ENCODE assay signal across 14 cellular contexts in the genomic region with DNA sequence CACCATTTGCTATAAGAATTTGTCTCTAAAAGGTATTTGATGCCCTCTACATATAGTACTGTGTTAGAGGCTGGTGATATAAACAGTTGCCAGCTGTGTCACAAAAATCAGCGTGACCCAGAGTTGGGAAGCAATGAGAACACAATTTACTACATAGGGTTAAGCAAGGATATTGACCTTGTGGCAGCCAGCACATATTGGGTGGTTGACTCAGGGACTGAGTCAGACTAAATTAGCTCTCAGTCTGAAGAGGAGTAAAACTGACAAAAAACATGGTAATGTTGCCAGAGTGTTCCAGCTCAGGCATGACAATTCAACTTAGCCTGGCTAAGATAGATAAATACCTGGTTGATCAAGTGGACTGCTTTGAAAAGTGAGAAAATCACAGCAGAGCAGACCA.
DNase-seq lines count a peak whose midpoint lies in the region; ATAC-seq, FAIRE-seq and TF ChIP-seq lines count a peak whose summit lies in the region.
"Had no signal": no experiment of that assay in that cellular context is flagged by ENCODE, and none has a peak within 500 bp of the region (broad histone marks: within the 10 kb centered on the region; RNA-seq: fewer than 3 reads in every experiment).

No MANE protein-coding gene starts in this region.

- DNase-seq in HCEC 1CT (peak; percentile 94), adrenal gland (peak in 4 of 7 donors; percentile 20 to 26 (median 25)), glomerular visceral epithelial cell (ENCODE audit: extremely low spot score) (peak; percentile 65), superior temporal gyrus (ENCODE audit: extremely low spot score) (no peak), D721Med (ENCODE audit: insufficient read length, low spot score) (no peak), NCI-H1048 (lab: John Stamatoyannopoulos, UW) (no peak)
- DNase-seq: BE2C, cerebellar nuclear complex, glutamatergic neuron, NCI-H524, psoas muscle, substantia nigra had no signal

- peak overlapping the region; percentile 54 for H3K27ac ChIP-seq in ACC112 (ENCODE audit: low read depth, low read length)
- H3K27ac ChIP-seq in adrenal gland, result no peak overlapping the region
- H3K27ac ChIP-seq: psoas muscle had no signal

- WGBS in adrenal gland, 4 donors, result 31 to 57% (median 38%) methylated on average over 1 of the region's 1 CpG

- H3K9me3 ChIP-seq in adrenal gland (replicated peaks in 1 of 3), result no peaks in the 10 kb centered on the region
- H3K9me3 ChIP-seq: BE2C, psoas muscle had no signal

- no peaks in the 10 kb centered on the region for H3K79me2 ChIP-seq in ACC112 (ENCODE audit: control insufficient read depth, insufficient read depth, low read length, unreplicated experiment)

- H3K4me3 ChIP-seq in ACC112 (ENCODE audit: low read depth, low read length), result peak overlapping the region; percentile 52; the same call in 1 of the 2 replicates
- no peak overlapping the region for H3K4me3 ChIP-seq in adrenal gland
- H3K4me3 ChIP-seq: psoas muscle had no signal

- FAIRE-seq in D721Med (lab: Jason Lieb, UNC), result no peak

- intact Hi-C loops in adrenal gland (cut with DNase I), result no loop called here

- H3K4me1 ChIP-seq in ACC112 (ENCODE audit: control insufficient read depth, insufficient read depth, low read length, unreplicated experiment) (peaks cover 22% of the 10 kb centered on the region), adrenal gland (replicated peaks in 1 of 2) (no peaks in the 10 kb centered on the region)
- H3K4me1 ChIP-seq: psoas muscle had no signal

- ATAC-seq in HG02798 (IDR thresholded peaks at IDR 0.05; ENCODE audit: poor library complexity, unreplicated experiment), result no peak

- no peak for TF ChIP-seq CTCF in adrenal gland (IDR thresholded peaks at IDR 0.05)
- TF ChIP-seq CTCF in D721Med (IDR thresholded peaks at IDR 0.05; ENCODE audit: insufficient read depth, missing control alignments), result no peak

- H3K36me3 ChIP-seq in ACC112 (ENCODE audit: insufficient read depth, low read length), result no peaks in the 10 kb centered on the region
- no peaks in the 10 kb centered on the region for H3K36me3 ChIP-seq in adrenal gland (replicated peaks in 1 of 2)
- H3K36me3 ChIP-seq: BE2C had no signal

- peak overlapping the region; percentile 86 for H2AFZ ChIP-seq in ACC112 (ENCODE audit: low read length, unreplicated experiment)

- TF ChIP-seq POLR2A in adrenal gland (IDR thresholded peaks at IDR 0.05), result no peak

- no peaks in the 10 kb centered on the region for H3K27me3 ChIP-seq in ACC112 (ENCODE audit: insufficient read depth, low read length)
- no peaks in the 10 kb centered on the region for H3K27me3 ChIP-seq in adrenal gland
- H3K27me3 ChIP-seq: BE2C had no signal

Comparison
In these comparisons a context has a peak if more than half of its experiments do, and no peak if none do; other contexts are left out.
1. DNase-seq: peak in HCEC 1CT (single experiment), adrenal gland (4 of 7) and glomerular visceral epithelial cell (single experiment); none in superior temporal gyrus (single experiment), D721Med (single experiment) and NCI-H1048 (single experiment).